In genomic region chr4:184246426-184246825, GRCh38 we compare ENCODE assay signal across 30 cellular contexts. TPM values are rescaled to one million over a fixed set of nuclear protein-coding genes. Genes with fewer than 3 reads are reported as not detected.
"Had no signal": no experiment of that assay in that cellular context is flagged by ENCODE, and none has a peak within 500 bp of the region (broad histone marks: within the 10 kb centered on the region; RNA-seq: fewer than 3 reads in every experiment).

No MANE protein-coding gene starts in this region.

- H3K9me3 ChIP-seq: ovary, psoas muscle, right lobe of liver, sigmoid colon, suprapubic skin, testis, tibial artery, transverse colon, upper lobe of left lung, vagina had no signal

- H3K4me3 Mint-ChIP-seq: naive thymus-derived CD4-positive, alpha-beta T cell; natural killer cell; nephron; neural progenitor cell; stimulated activated memory B cell treated with anti-CD40 and anti-IgM and Interleukin-4, amounts not matched to agents 10 μg/mL and 1 μg/mL and 100 μg/mL, for 72 hours; stimulated activated naive CD8-positive, alpha-beta T cell treated with anti-CD3 and anti-CD28 coated beads, Interleukin-15, amount 100 ng/mL, for 72 hours had no signal

- H3K36me3 Mint-ChIP-seq: natural killer cell; neural progenitor cell; stimulated activated memory B cell treated with anti-CD40 and anti-IgM and Interleukin-4, amounts not matched to agents 10 μg/mL and 1 μg/mL and 100 μg/mL, for 72 hours had no signal

- H3K4me1 Mint-ChIP-seq: nephron, neural progenitor cell had no signal

- H3K4me3 ChIP-seq: neural progenitor cell, ovary, psoas muscle, right lobe of liver, sigmoid colon, suprapubic skin, testis, tibial artery, transverse colon, upper lobe of left lung, vagina had no signal

- ATAC-seq: naive thymus-derived CD4-positive, alpha-beta T cell; natural killer cell; psoas muscle; right cardiac atrium; right lobe of liver; stimulated activated memory B cell treated with anti-CD40 and anti-IgM and Interleukin-4, amounts not matched to agents 10 μg/mL and 1 μg/mL and 100 μg/mL, for 72 hours; stimulated activated naive CD8-positive, alpha-beta T cell treated with anti-CD3 and anti-CD28 coated beads, Interleukin-15, amount 100 ng/mL, for 72 hours; stimulated activated naive CD8-positive, alpha-beta T cell treated with anti-CD3 and anti-CD28 coated beads, Interleukin-15, Interleukin-2, amounts not matched to agents 100 U/mL and 50 U/mL, for 24 hours had no signal

- H3K36me3 ChIP-seq: neural progenitor cell, ovary, right lobe of liver, sigmoid colon, suprapubic skin, tibial artery, transverse colon, upper lobe of left lung, vagina had no signal

- H3K27ac ChIP-seq: neural progenitor cell, ovary, parathyroid adenoma, psoas muscle, right lobe of liver, sigmoid colon, suprapubic skin, testis, tibial artery, transverse colon, upper lobe of left lung, vagina had no signal

- H3K4me1 ChIP-seq: neural progenitor cell, parathyroid adenoma, psoas muscle, right lobe of liver, sigmoid colon, suprapubic skin, testis, tibial artery, transverse colon, upper lobe of left lung, vagina had no signal

- H3K27me3 ChIP-seq: neural progenitor cell, ovary, right lobe of liver, sigmoid colon, suprapubic skin, testis, transverse colon, upper lobe of left lung, vagina had no signal

- H3K9me3 Mint-ChIP-seq: naive thymus-derived CD4-positive, alpha-beta T cell; natural killer cell; nephron; stimulated activated memory B cell treated with anti-CD40 and anti-IgM and Interleukin-4, amounts not matched to agents 10 μg/mL and 1 μg/mL and 100 μg/mL, for 72 hours had no signal

- DNase-seq: naive thymus-derived CD4-positive, alpha-beta T cell; natural killer cell; occipital lobe; ovary; posterior cingulate gyrus; psoas muscle; right cardiac atrium; right lobe of liver; sigmoid colon; small intestine; stimulated activated CD4-positive, alpha-beta T cell treated with anti-CD3 and anti-CD28 coated beads, Interleukin-1b, Interleukin-23, amount 100 ng/mL, for 48 hours; stimulated activated CD4-positive, alpha-beta T cell treated with anti-CD3 and anti-CD28 coated beads, Interleukin-4, amount 100 ng/mL, for 1 hour; stimulated activated CD4-positive, alpha-beta T cell treated with anti-CD3 and anti-CD28 coated beads, Interleukin-4, amount 100 ng/mL, for 4 hours; stimulated activated CD8-positive, alpha-beta memory T cell treated with anti-CD3 and anti-CD28 coated beads, Interleukin-4, amount 100 ng/mL, for 48 hours; stimulated activated naive CD4-positive, alpha-beta T cell; stimulated activated naive CD8-positive, alpha-beta T cell treated with anti-CD3 and anti-CD28 coated beads, Interleukin-15, amount 100 ng/mL, for 72 hours; stimulated activated naive CD8-positive, alpha-beta T cell treated with anti-CD3 and anti-CD28 coated beads, Interleukin-15, Interleukin-2, amounts not matched to agents 100 U/mL and 50 U/mL, for 24 hours; substantia nigra; testis; tibial artery; transverse colon; upper lobe of left lung had no signal

- H3K27me3 Mint-ChIP-seq: progenitor cell of endocrine pancreas; stimulated activated naive CD8-positive, alpha-beta T cell treated with anti-CD3 and anti-CD28 coated beads, Interleukin-15, amount 100 ng/mL, for 72 hours had no signal

- H3K27ac Mint-ChIP-seq: naive thymus-derived CD4-positive, alpha-beta T cell; natural killer cell; nephron; neural progenitor cell; progenitor cell of endocrine pancreas; stimulated activated memory B cell treated with anti-CD40 and anti-IgM and Interleukin-4, amounts not matched to agents 10 μg/mL and 1 μg/mL and 100 μg/mL, for 72 hours; stimulated activated naive CD8-positive, alpha-beta T cell treated with anti-CD3 and anti-CD28 coated beads, Interleukin-15, amount 100 ng/mL, for 72 hours had no signal

RNA-seq across cellular contexts. Expression of gene ENPP6, which starts 28.8 kb away (rescaled TPM):
- total RNA-seq: osteoblast, progenitor cell of endocrine pancreas, suprapubic skin had no signal
